8 cellular contexts compared by ENCODE assay signal in genomic region chr11:61816736-61817455, GRCh38. TPM values are rescaled to one million over a fixed set of nuclear protein-coding genes. Genes with fewer than 3 reads are reported as not detected.
DNase-seq lines count a peak whose midpoint lies in the region; ATAC-seq and TF ChIP-seq lines count a peak whose summit lies in the region.

TSS of gene FADS1 (minus strand) at chr11:61817003. CDS start at chr11:61816929, 74 bp downstream.

- in situ Hi-C loops in HAP-1 (cut with MboI; ENCODE audit: low sequenced_read_pairs) = no loop called here

- intact Hi-C loops in head of caudate nucleus (cut with DNase I) (no loop called here), tibial artery (cut with DNase I; ENCODE audit: low total_unique reads) (no loop called here)

- H3K4me2 ChIP-seq in osteoblast (ENCODE audit: insufficient read depth, low read length) = peak within 1 kb of the TSS; percentile 98

- H3K36me3 Mint-ChIP-seq in activated naive CD8-positive, alpha-beta T cell treated with anti-CD3 and anti-CD28 coated beads, Interleukin-2, amount 10 ng/mL, durations not matched to agents 7 days and 5 days = peaks cover 27% of the 10 kb centered on the region

- peak; percentile 42 for TF ChIP-seq CTCF in osteoblast (IDR thresholded peaks at IDR 0.05; ENCODE audit: extremely low read depth, low read depth, low read length)
- TF ChIP-seq CTCF in tibial artery (IDR thresholded peaks at IDR 0.05) = peak; percentile 47 to 54

- no peaks in the 10 kb centered on the region for H4K20me1 ChIP-seq in osteoblast (ENCODE audit: insufficient read depth, low read length)

- H3K4me1 ChIP-seq in ES-I3 (ENCODE audit: insufficient read depth, low read length) (peaks cover 20% of the 10 kb centered on the region; the same call in 1 of the 2 replicates), HAP-1 (peaks cover 17% of the 10 kb centered on the region), osteoblast (ENCODE audit: insufficient read depth, low read length) (peaks cover 35% of the 10 kb centered on the region), tibial artery (peaks cover 0 to 17% (median 11%) of the 10 kb centered on the region in 4 donors)

- peak; percentile 69 for ATAC-seq in activated naive CD8-positive, alpha-beta T cell treated with anti-CD3 and anti-CD28 coated beads, Interleukin-2, amount 10 ng/mL, durations not matched to agents 7 days and 5 days (ENCODE audit: low read depth)

- no peaks in the 10 kb centered on the region for H3K9me3 Mint-ChIP-seq in activated naive CD8-positive, alpha-beta T cell treated with anti-CD3 and anti-CD28 coated beads, Interleukin-2, amount 10 ng/mL, durations not matched to agents 7 days and 5 days

- H3K9me3 ChIP-seq in ES-I3 (ENCODE audit: control insufficient read depth, insufficient read depth, low read length) = no peaks in the 10 kb centered on the region
- H3K9me3 ChIP-seq in HAP-1 = no peaks in the 10 kb centered on the region
- H3K9me3 ChIP-seq in osteoblast (ENCODE audit: low read depth, low read length) = no peaks in the 10 kb centered on the region
- H3K9me3 ChIP-seq in tibial artery = no peaks in the 10 kb centered on the region

- H3K4me3 Mint-ChIP-seq in activated naive CD8-positive, alpha-beta T cell treated with anti-CD3 and anti-CD28 coated beads, Interleukin-2, amount 10 ng/mL, durations not matched to agents 7 days and 5 days = peak within 1 kb of the TSS; percentile 98

- POLR2A ChIA-PET in activated naive CD8-positive, alpha-beta T cell treated with anti-CD3 and anti-CD28 coated beads, Interleukin-2, amount 10 ng/mL, durations not matched to agents 7 days and 5 days (lab: Charles Lee) = interaction anchor here (3.3 to 7.4 kb wide), 4 partner anchors 12 to 24 kb away, joined by 24 to 140 read pairs (median 43); partner anchors contain the start of genes FADS2, FEN1 and TMEM258

- H3K27ac ChIP-seq in osteoblast (ENCODE audit: low read depth, low read length) (peak within 1 kb of the TSS; percentile 93), tibial artery (peak within 1 kb of the TSS; percentile 99)

- H3K4me3 ChIP-seq in HAP-1 (peak within 1 kb of the TSS; percentile 64), osteoblast (ENCODE audit: insufficient read depth, low read length) (peak within 1 kb of the TSS; percentile 92), tibial artery (peak within 1 kb of the TSS; percentile 70 to 77)

- peak within 1 kb of the TSS; percentile 94 for H3K27ac Mint-ChIP-seq in activated naive CD8-positive, alpha-beta T cell treated with anti-CD3 and anti-CD28 coated beads, Interleukin-2, amount 10 ng/mL, durations not matched to agents 7 days and 5 days

- peaks cover 7% of the 10 kb centered on the region for H3K36me3 ChIP-seq in ES-I3 (ENCODE audit: insufficient read depth, low read length)
- peaks cover 16% of the 10 kb centered on the region for H3K36me3 ChIP-seq in HAP-1 (replicated peaks)
- peaks cover 6% of the 10 kb centered on the region for H3K36me3 ChIP-seq in osteoblast (ENCODE audit: insufficient read depth, low read length)
- peaks cover 8 to 13% (median 12%) of the 10 kb centered on the region in 3 donors for H3K36me3 ChIP-seq in tibial artery

- peak; percentile 90 to 97 for DNase-seq in HAP-1 (ENCODE audit: low spot score in 2 of 2)
- peak; percentile 99 for DNase-seq in NCI-H1092 (lab: John Stamatoyannopoulos, UW)
- peak; percentile 91 for DNase-seq in SKM-1 treated with dmso at 0.1 percent for 144 hours (lab: John Stamatoyannopoulos, UW; ENCODE audit: unreplicated experiment)
- DNase-seq in activated naive CD8-positive, alpha-beta T cell treated with anti-CD3 and anti-CD28 coated beads, Interleukin-2, amount 10 ng/mL, durations not matched to agents 7 days and 5 days = peak; percentile 86
- peak; percentile 89 to 98 (median 95) for DNase-seq in head of caudate nucleus
- peak; percentile 98 for DNase-seq in osteoblast (ENCODE audit: insufficient read length, low spot score, missing footprints)
- peak; percentile 88 to 98 for DNase-seq in tibial artery

- peak within 1 kb of the TSS; percentile 96 for H3K9ac ChIP-seq in ES-I3 (ENCODE audit: low read depth, low read length)

- peaks cover 12% of the 10 kb centered on the region for H3K4me1 Mint-ChIP-seq in activated naive CD8-positive, alpha-beta T cell treated with anti-CD3 and anti-CD28 coated beads, Interleukin-2, amount 10 ng/mL, durations not matched to agents 7 days and 5 days

- peaks cover 23% of the 10 kb centered on the region for H3K27me3 Mint-ChIP-seq in activated naive CD8-positive, alpha-beta T cell treated with anti-CD3 and anti-CD28 coated beads, Interleukin-2, amount 10 ng/mL, durations not matched to agents 7 days and 5 days

- no peaks in the 10 kb centered on the region for H3K27me3 ChIP-seq in HAP-1 (ENCODE audit: low read depth)
- no peaks in the 10 kb centered on the region for H3K27me3 ChIP-seq in osteoblast (ENCODE audit: insufficient read depth, low read length)
- H3K27me3 ChIP-seq in tibial artery = no peaks in the 10 kb centered on the region

- H2AFZ ChIP-seq in osteoblast (ENCODE audit: low read length) = peak within 1 kb of the TSS; percentile 96

- peaks cover 11% of the 10 kb centered on the region for H3K79me2 ChIP-seq in osteoblast (ENCODE audit: insufficient read depth, low read length)

RNA-seq across cellular contexts. Expression of gene FADS1, which starts in this region (rescaled TPM):
- 10 to 100 TPM; 53.2 to 54.7 TPM for total RNA-seq in activated naive CD8-positive, alpha-beta T cell treated with anti-CD3 and anti-CD28 coated beads, Interleukin-2, amount 10 ng/mL, durations not matched to agents 7 days and 5 days
- total RNA-seq in osteoblast = 303 and 323 TPM in 2 replicates

Comparison
In these comparisons a context has a peak if more than half of its experiments do, and no peak if none do; other contexts are left out.
1. Peak in every context shown above with its lines: DNase-seq, ATAC-seq, H3K4me3 ChIP-seq and H3K27ac ChIP-seq.